ENCODE assay signal across 29 cellular contexts in the genomic region with DNA sequence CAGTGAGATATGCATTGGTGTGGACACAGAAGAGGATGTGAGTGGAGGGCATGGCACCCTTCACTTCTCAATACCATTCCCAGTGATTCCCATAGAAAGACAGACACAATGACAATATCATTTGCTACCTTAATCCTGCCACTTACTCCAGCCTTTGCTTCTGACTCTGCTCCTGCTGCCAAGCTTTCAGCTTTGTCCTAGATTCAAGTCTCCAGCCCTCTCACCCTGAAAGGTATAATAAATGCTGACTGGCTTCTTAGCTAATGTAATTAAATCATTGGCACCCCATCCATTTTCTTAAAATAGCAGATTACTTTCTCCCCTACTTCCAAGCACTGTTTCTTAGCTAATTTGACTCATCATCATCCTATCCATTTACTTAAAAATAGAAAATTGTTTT.
"Had no signal": no experiment of that assay in that cellular context is flagged by ENCODE, and none has a peak within 500 bp of the region (broad histone marks: within the 10 kb centered on the region; RNA-seq: fewer than 3 reads in every experiment).

No MANE protein-coding gene starts in this region.

- DNase-seq: activated CD4-positive, CD25-positive, alpha-beta regulatory T cell treated with anti-CD3 and anti-CD28 coated beads, Interleukin-2, amount 50 U/mL, for 72 hours; activated effector memory CD4-positive, alpha-beta T cell treated with anti-CD3 and anti-CD28 coated beads, Interleukin-2, amount 50 U/mL, for 16 hours; activated naive CD4-positive, alpha-beta T cell treated with anti-CD3 and anti-CD28 coated beads, Interleukin-2, amount 10 ng/mL, durations not matched to agents 7 days and 5 days; activated T-cell treated with anti-CD3 and anti-CD28 coated beads, Interleukin-2, amount 50 U/mL, for 72 hours; adrenal gland; brain microvascular endothelial cell; central memory CD4-positive, alpha-beta T cell; colonic mucosa; glutamatergic neuron; immature natural killer cell; lower lobe of right lung; mesendoderm; naive B cell; occipital lobe; stimulated activated CD4-positive, alpha-beta T cell treated with anti-CD3 and anti-CD28 coated beads, Interleukin-15, amount 100 ng/mL, for 24 hours; stomach; WERI-Rb-1 had no signal

- H3K9me3 ChIP-seq: adrenal gland, ascending aorta, colonic mucosa, esophagus muscularis mucosa, lower lobe of right lung, stomach, suprapubic skin, tibial nerve had no signal

- H3K4me3 Mint-ChIP-seq: activated naive CD4-positive, alpha-beta T cell treated with anti-CD3 and anti-CD28 coated beads, Interleukin-2, amount 10 ng/mL, durations not matched to agents 7 days and 5 days; activated T-cell treated with anti-CD3 and anti-CD28 coated beads, Interleukin-2, amount 50 U/mL, for 72 hours; immature natural killer cell; neural crest cell; stimulated activated memory B cell treated with anti-CD40 and anti-IgM and Interleukin-4, amounts not matched to agents 10 μg/mL and 1 μg/mL and 100 μg/mL, for 72 hours had no signal

- ATAC-seq: activated T-cell treated with anti-CD3 and anti-CD28 coated beads, Interleukin-2, amount 50 U/mL, for 72 hours; left lobe of liver; lower lobe of right lung; sciatic nerve; stimulated activated memory B cell treated with anti-CD40 and anti-IgM and Interleukin-4, amounts not matched to agents 10 μg/mL and 1 μg/mL and 100 μg/mL, for 72 hours had no signal

- H3K36me3 ChIP-seq: adrenal gland, ascending aorta, brain microvascular endothelial cell, colonic mucosa, esophagus muscularis mucosa, lower lobe of right lung, stomach, suprapubic skin, tibial nerve, WERI-Rb-1 had no signal

- H3K27ac Mint-ChIP-seq: activated naive CD4-positive, alpha-beta T cell treated with anti-CD3 and anti-CD28 coated beads, Interleukin-2, amount 10 ng/mL, durations not matched to agents 7 days and 5 days; activated T-cell treated with anti-CD3 and anti-CD28 coated beads, Interleukin-2, amount 50 U/mL, for 72 hours; stimulated activated memory B cell treated with anti-CD40 and anti-IgM and Interleukin-4, amounts not matched to agents 10 μg/mL and 1 μg/mL and 100 μg/mL, for 72 hours had no signal

- H2AFZ ChIP-seq: hepatocyte had no signal

- FAIRE-seq: frontal cortex, TTC549 had no signal

- H3K4me2 ChIP-seq: hepatocyte had no signal

- H3K4me1 Mint-ChIP-seq: neural crest cell had no signal

- H3K36me3 Mint-ChIP-seq: immature natural killer cell had no signal

- H3K4me1 ChIP-seq: adrenal gland, ascending aorta, lower lobe of right lung, stomach had no signal

- H3K27me3 ChIP-seq: adrenal gland, ascending aorta, brain microvascular endothelial cell, colonic mucosa, esophagus muscularis mucosa, hepatocyte, stomach, suprapubic skin, tibial nerve had no signal

- H3K27ac ChIP-seq: adrenal gland, ascending aorta, brain microvascular endothelial cell, colonic mucosa, esophagus muscularis mucosa, hepatocyte, lower lobe of right lung, stomach, suprapubic skin, tibial nerve, WERI-Rb-1 had no signal

- H3K27me3 Mint-ChIP-seq: activated naive CD4-positive, alpha-beta T cell treated with anti-CD3 and anti-CD28 coated beads, Interleukin-2, amount 10 ng/mL, durations not matched to agents 7 days and 5 days; naive B cell; stimulated activated memory B cell treated with anti-CD40 and anti-IgM and Interleukin-4, amounts not matched to agents 10 μg/mL and 1 μg/mL and 100 μg/mL, for 72 hours had no signal

- H3K9me3 Mint-ChIP-seq: activated naive CD4-positive, alpha-beta T cell treated with anti-CD3 and anti-CD28 coated beads, Interleukin-2, amount 10 ng/mL, durations not matched to agents 7 days and 5 days; activated T-cell treated with anti-CD3 and anti-CD28 coated beads, Interleukin-2, amount 50 U/mL, for 72 hours; naive B cell; neural crest cell; stimulated activated memory B cell treated with anti-CD40 and anti-IgM and Interleukin-4, amounts not matched to agents 10 μg/mL and 1 μg/mL and 100 μg/mL, for 72 hours had no signal

- H3K4me3 ChIP-seq: adrenal gland, ascending aorta, colonic mucosa, esophagus muscularis mucosa, hepatocyte, lower lobe of right lung, smooth muscle cell, stomach, suprapubic skin, tibial nerve had no signal

- H3K79me2 ChIP-seq: hepatocyte had no signal
